15 cellular contexts compared by ENCODE assay signal in the genomic region with DNA sequence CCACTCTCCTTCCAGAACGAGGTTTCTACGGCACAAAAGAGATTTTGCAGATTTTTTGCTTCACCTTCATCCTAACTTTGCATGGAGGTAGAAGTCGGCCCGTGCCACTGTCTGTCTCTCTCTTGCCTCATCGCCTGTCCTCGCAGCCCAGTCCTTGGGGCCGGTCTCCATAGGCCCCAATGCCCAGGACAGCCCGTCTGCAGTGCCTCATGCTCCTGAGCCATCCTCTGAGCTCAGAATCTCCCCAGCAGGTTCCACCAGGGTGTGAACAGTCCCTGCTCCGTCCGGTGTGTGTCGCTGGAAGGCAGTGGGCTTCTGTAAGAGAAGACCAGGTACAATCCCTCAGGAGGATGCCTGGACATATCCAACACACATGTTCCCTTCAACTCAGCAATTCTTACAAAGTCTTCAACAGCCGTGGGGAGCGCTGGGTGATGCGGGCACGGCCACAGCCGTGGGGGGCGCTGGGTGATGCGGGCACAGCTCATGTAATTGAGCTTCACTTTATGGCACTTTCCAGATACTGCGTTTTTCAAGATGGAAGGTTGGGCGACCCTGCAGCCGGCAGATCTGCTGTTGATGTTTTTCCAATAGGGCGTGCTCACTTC.
A peak's percentile ranks its signal among the peaks of the same experiment; 100 is the strongest.
DNase-seq lines count a peak whose midpoint lies in the region; ATAC-seq and TF ChIP-seq lines count a peak whose summit lies in the region.
"Had no signal": no experiment of that assay in that cellular context is flagged by ENCODE, and none has a peak within 500 bp of the region (broad histone marks: within the 10 kb centered on the region; RNA-seq: fewer than 3 reads in every experiment).

No MANE protein-coding gene starts in this region.

- H3K36me3 Mint-ChIP-seq in osteocyte (ENCODE audit: unreplicated experiment): no peaks in the 10 kb centered on the region

- H3K36me3 ChIP-seq in Peyer's patch (no peaks in the 10 kb centered on the region), transverse colon (no peaks in the 10 kb centered on the region)

- TF ChIP-seq POLR2A in Peyer's patch (IDR thresholded peaks at IDR 0.05) (no peak), transverse colon (IDR thresholded peaks at IDR 0.05) (no peak)

- H3K27ac ChIP-seq in Peyer's patch (no peak overlapping the region), transverse colon (no peak overlapping the region)

- H3K4me1 ChIP-seq in Peyer's patch (no peaks in the 10 kb centered on the region), transverse colon (no peaks in the 10 kb centered on the region)

- in situ Hi-C loops in transverse colon (cut with MboI; ENCODE audit: low pct_ligation_motif_present in 1 of 4, low pct_unique_long_range_greater_than_20kb in 1 of 4, low sequenced_read_pairs in 3 of 4): no loop called here

- H3K4me3 ChIP-seq in Peyer's patch (no peak overlapping the region), transverse colon (no peak overlapping the region)

- WGBS in transverse colon (ENCODE audit: low coverage in 1 of 2), 2 donors: 92 to 95% methylated on average over 7 to 22 of the region's 22 CpGs

- ATAC-seq in HG02973 (IDR thresholded peaks at IDR 0.05; ENCODE audit: unreplicated experiment): no peak
- ATAC-seq in GM19351 (IDR thresholded peaks at IDR 0.05; ENCODE audit: unreplicated experiment): no peak
- ATAC-seq: HCT116, PC-3 had no signal

- H3K27ac Mint-ChIP-seq in osteocyte (ENCODE audit: unreplicated experiment): no peak overlapping the region

- TF ChIP-seq CTCF in Peyer's patch (IDR thresholded peaks at IDR 0.05) (no peak), osteocyte (IDR thresholded peaks at IDR 0.05) (no peak), transverse colon (IDR thresholded peaks at IDR 0.05) (no peak)

- no peaks in the 10 kb centered on the region for H3K27me3 Mint-ChIP-seq in osteocyte (ENCODE audit: unreplicated experiment)

- H3K4me3 Mint-ChIP-seq in osteocyte (ENCODE audit: unreplicated experiment): no peak overlapping the region

- intact Hi-C loops in transverse colon (cut with DNase I; ENCODE audit: low total_unique reads): no loop called here

- no peaks in the 10 kb centered on the region for H3K27me3 ChIP-seq in Peyer's patch
- no peaks in the 10 kb centered on the region for H3K27me3 ChIP-seq in transverse colon

- DNase-seq in Peyer's patch (peak in 2 of 3 donors; percentile 14 to 34), islet precursor cell (peak; percentile 32), osteocyte (ENCODE audit: extremely low spot score, unreplicated experiment) (peak; percentile 75), transverse colon (peak; percentile 4)
- DNase-seq in activated CD4-positive, CD25-positive, alpha-beta regulatory T cell treated with anti-CD3 and anti-CD28 coated beads, Interleukin-2, amount 50 U/mL, for 72 hours: no peak
- DNase-seq: DMS53, NCI-H1092, NCI-H146, NCI-H2081, NCI-H774, PC-3 had no signal

- no peak for TF ChIP-seq EP300 in transverse colon (IDR thresholded peaks at IDR 0.05; ENCODE audit: low read depth)

- H3K9me3 Mint-ChIP-seq in osteocyte (ENCODE audit: unreplicated experiment): peaks cover 23% of the 10 kb centered on the region

- H3K9me3 ChIP-seq in Peyer's patch: no peaks in the 10 kb centered on the region
- no peaks in the 10 kb centered on the region for H3K9me3 ChIP-seq in transverse colon
- H3K9me3 ChIP-seq: Caco-2 had no signal

- H3K4me1 Mint-ChIP-seq in osteocyte (ENCODE audit: unreplicated experiment): no peaks in the 10 kb centered on the region
